21 cellular contexts compared by ENCODE assay signal in genomic region chr3:17301271-17301670, GRCh38.
"Had no signal": no experiment of that assay in that cellular context is flagged by ENCODE, and none has a peak within 500 bp of the region (broad histone marks: within the 10 kb centered on the region; RNA-seq: fewer than 3 reads in every experiment).

No MANE protein-coding gene starts in this region.

- H3K36me3 ChIP-seq: gastrocnemius medialis, neural progenitor cell had no signal

- DNase-seq: activated CD4-positive, alpha-beta T cell treated with anti-CD3 and anti-CD28 coated beads for 1 hour; activated CD4-positive, alpha-beta T cell treated with anti-CD3 and anti-CD28 coated beads, Interleukin-2, amount 50 U/mL, for 4 hours; activated CD8-positive, alpha-beta memory T cell treated with anti-CD3 and anti-CD28 coated beads, Interleukin-2, amount 10 ng/mL, durations not matched to agents 7 days and 5 days; activated effector memory CD4-positive, alpha-beta T cell treated with Interleukin-2 at 50 U/mL for 16 hours; activated T-cell treated with anti-CD3 and anti-CD28 coated beads, Interleukin-2, amount 50 U/mL, for 24 hours; aorta; cerebellar nuclear complex; dermis blood vessel endothelial cell; effector memory CD8-positive, alpha-beta T cell; gastrocnemius medialis; heart left ventricle; left colon; midbrain; naive B cell; stimulated activated CD4-positive, alpha-beta T cell treated with anti-CD3 and anti-CD28 coated beads, Interleukin-12 subunit alpha, Interleukin-12 subunit beta, amount 100 ng/mL, for 4 hours; stimulated activated CD4-positive, alpha-beta T cell treated with anti-CD3 and anti-CD28 coated beads, Interleukin-2, amount 100 ng/mL, for 24 hours; T-cell; T-helper 9 cell had no signal

- H3K4me3 ChIP-seq: gastrocnemius medialis, heart left ventricle, neural progenitor cell had no signal

- H3K9me3 ChIP-seq: gastrocnemius medialis, heart left ventricle had no signal

- ATAC-seq: activated CD8-positive, alpha-beta memory T cell treated with anti-CD3 and anti-CD28 coated beads, Interleukin-2, amount 10 ng/mL, durations not matched to agents 7 days and 5 days; left colon; stimulated activated memory B cell treated with anti-CD40 and anti-IgM and Interleukin-4, amounts not matched to agents 10 μg/mL and 1 μg/mL and 100 μg/mL, for 72 hours had no signal

- H3K4me1 ChIP-seq: neural progenitor cell had no signal

- H3K27ac ChIP-seq: epithelial cell of prostate, gastrocnemius medialis, heart left ventricle, neural progenitor cell had no signal

- H3K27me3 ChIP-seq: gastrocnemius medialis, heart left ventricle, neural progenitor cell had no signal
